26 cellular contexts compared by ENCODE assay signal in the genomic region with DNA sequence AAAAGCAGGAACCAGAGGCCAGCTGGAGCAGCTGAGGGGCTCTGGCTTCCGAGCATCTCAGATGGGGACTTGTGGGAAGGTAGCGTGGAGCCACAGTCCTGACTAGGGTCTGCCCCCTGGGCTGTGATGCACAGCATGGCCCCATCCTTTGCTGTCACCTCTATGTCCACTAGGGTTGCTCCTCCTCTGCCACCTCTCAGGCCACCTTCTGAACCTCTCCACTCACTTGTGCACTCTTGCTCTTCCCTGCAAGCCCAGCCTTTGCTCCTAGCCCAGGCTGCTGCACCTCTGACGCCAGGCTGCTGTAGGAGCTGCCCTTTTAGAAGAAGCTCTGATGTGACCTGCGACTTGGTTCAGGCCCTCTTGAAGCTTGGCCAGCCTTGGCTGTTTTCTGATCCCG. TPM values are rescaled to one million over a fixed set of nuclear protein-coding genes. Genes with fewer than 3 reads are reported as not detected.
"Had no signal": no experiment of that assay in that cellular context is flagged by ENCODE, and none has a peak within 500 bp of the region (broad histone marks: within the 10 kb centered on the region; RNA-seq: fewer than 3 reads in every experiment).

No MANE protein-coding gene starts in this region.

- ATAC-seq: gastrocnemius medialis; heart right ventricle; left ventricle myocardium superior; mucosa of descending colon; natural killer cell; sciatic nerve; stimulated activated naive B cell treated with anti-CD40 and anti-IgM and Interleukin-4, amounts not matched to agents 10 μg/mL and 1 μg/mL and 100 μg/mL, for 72 hours; stimulated activated naive CD8-positive, alpha-beta T cell treated with anti-CD3 and anti-CD28 coated beads, Interleukin-15, amount 100 ng/mL, for 72 hours had no signal

- H3K9me3 Mint-ChIP-seq: natural killer cell; neural crest cell; stimulated activated naive B cell treated with anti-CD40 and anti-IgM and Interleukin-4, amounts not matched to agents 10 μg/mL and 1 μg/mL and 100 μg/mL, for 72 hours; stimulated activated naive CD8-positive, alpha-beta T cell treated with anti-CD3 and anti-CD28 coated beads, Interleukin-15, amount 100 ng/mL, for 72 hours had no signal

- H3K27me3 ChIP-seq: dorsolateral prefrontal cortex, esophagus muscularis mucosa, gastrocnemius medialis, heart right ventricle, spleen, testis, tibial nerve, upper lobe of right lung, vagina had no signal

- H3K36me3 Mint-ChIP-seq: natural killer cell; stimulated activated naive B cell treated with anti-CD40 and anti-IgM and Interleukin-4, amounts not matched to agents 10 μg/mL and 1 μg/mL and 100 μg/mL, for 72 hours had no signal

- H3K27ac Mint-ChIP-seq: natural killer cell; stimulated activated naive B cell treated with anti-CD40 and anti-IgM and Interleukin-4, amounts not matched to agents 10 μg/mL and 1 μg/mL and 100 μg/mL, for 72 hours; stimulated activated naive CD8-positive, alpha-beta T cell treated with anti-CD3 and anti-CD28 coated beads, Interleukin-15, amount 100 ng/mL, for 72 hours had no signal

- H3K4me3 Mint-ChIP-seq: natural killer cell; neural crest cell; stimulated activated naive B cell treated with anti-CD40 and anti-IgM and Interleukin-4, amounts not matched to agents 10 μg/mL and 1 μg/mL and 100 μg/mL, for 72 hours; stimulated activated naive CD8-positive, alpha-beta T cell treated with anti-CD3 and anti-CD28 coated beads, Interleukin-15, amount 100 ng/mL, for 72 hours had no signal

- H3K4me1 ChIP-seq: gastrocnemius medialis had no signal

- H3K27ac ChIP-seq: coronary artery, dorsolateral prefrontal cortex, epithelial cell of prostate, esophagus muscularis mucosa, gastrocnemius medialis, heart right ventricle, testis, tibial nerve, upper lobe of right lung, vagina had no signal

- H3K4me3 ChIP-seq: coronary artery, dorsolateral prefrontal cortex, esophagus muscularis mucosa, gastrocnemius medialis, heart right ventricle, mucosa of descending colon, spleen, testis, tibial nerve, upper lobe of right lung, vagina had no signal

- H3K4me1 Mint-ChIP-seq: neural crest cell had no signal

- DNase-seq: dorsolateral prefrontal cortex; effector CD8-positive, alpha-beta T cell; gastrocnemius medialis; heart right ventricle; hypothalamus; left ventricle myocardium superior; mucosa of descending colon; natural killer cell; spleen; stimulated activated CD4-positive, alpha-beta T cell treated with anti-CD3 and anti-CD28 coated beads, Interleukin-15, amount 100 ng/mL, for 24 hours; stimulated activated CD4-positive, alpha-beta T cell treated with anti-CD3 and anti-CD28 coated beads, Interleukin-1b, Interleukin-23, amount 100 ng/mL, for 48 hours; stimulated activated CD4-positive, alpha-beta T cell treated with anti-CD3 and anti-CD28 coated beads, Interleukin-4, amount 100 ng/mL, for 24 hours; stimulated activated naive B cell treated with anti-CD40 and anti-IgM and Interleukin-4, amounts not matched to agents 10 μg/mL and 1 μg/mL and 100 μg/mL, for 72 hours; stimulated activated naive CD8-positive, alpha-beta T cell treated with anti-CD3 and anti-CD28 coated beads, Interleukin-15, amount 100 ng/mL, for 72 hours; testis; upper lobe of right lung had no signal

- H3K27me3 Mint-ChIP-seq: stimulated activated naive B cell treated with anti-CD40 and anti-IgM and Interleukin-4, amounts not matched to agents 10 μg/mL and 1 μg/mL and 100 μg/mL, for 72 hours; stimulated activated naive CD8-positive, alpha-beta T cell treated with anti-CD3 and anti-CD28 coated beads, Interleukin-15, amount 100 ng/mL, for 72 hours had no signal

- H3K9me3 ChIP-seq: esophagus muscularis mucosa, gastrocnemius medialis, heart right ventricle, mucosa of descending colon, spleen, testis, upper lobe of right lung, vagina had no signal

- H3K36me3 ChIP-seq: esophagus muscularis mucosa, gastrocnemius medialis, heart right ventricle, spleen, tibial nerve, upper lobe of right lung, vagina had no signal

RNA-seq across cellular contexts. Expression of a gene that starts 24.3 kb away (rescaled TPM):
- total RNA-seq: myocyte, osteocyte, pulmonary artery endothelial cell had no signal
